ENCODE assay signal across 1 cellular context in genomic region chr4:138192113-138192512, GRCh38.
TF ChIP-seq lines count a peak whose summit lies in the region.

No MANE protein-coding gene starts in this region.

TF ChIP-seq in GM12878, 131 proteins besides CTCF, POLR2A, EP300 and RAD21 (continued from another document and continues in another):
- TF ChIP-seq CUX1 (IDR thresholded peaks at IDR 0.05; ENCODE audit: insufficient replicate concordance, low read depth, low read length), result no peak
- TF ChIP-seq PAX5 (IDR thresholded peaks at IDR 0.05; ENCODE audit: borderline replicate concordance, low read depth, low read length), result 0 out of 2 replicates have a peak, but pooled peaks have one; percentile 36
- TF ChIP-seq CBFB (IDR thresholded peaks at IDR 0.05; ENCODE audit: low read depth), result no peak
- no peak for TF ChIP-seq PRDM15 (CRISPR knock-in tag; IDR thresholded peaks at IDR 0.05)
- TF ChIP-seq BCL11A (IDR thresholded peaks at IDR 0.05; ENCODE audit: low read depth, low read length), result peak; percentile 74
- no peak for TF ChIP-seq NFYA (IDR thresholded peaks at IDR 0.05; ENCODE audit: borderline replicate concordance, low read depth, low read length)
- no peak for TF ChIP-seq TCF12 (IDR thresholded peaks at IDR 0.05; ENCODE audit: low read depth, low read length)
- no peak for TF ChIP-seq ZBTB4 (CRISPR knock-in tag; IDR thresholded peaks at IDR 0.05)
- no peak for TF ChIP-seq RCOR1 (conservative IDR thresholded peaks at IDR 0.05; ENCODE audit: low read depth, low read length)
- TF ChIP-seq CBX5 (IDR thresholded peaks at IDR 0.05; ENCODE audit: low read depth), result no peak
- TF ChIP-seq PML (IDR thresholded peaks at IDR 0.05; ENCODE audit: low read length), result no peak
- no peak for TF ChIP-seq ZNF274 (IDR thresholded peaks at IDR 0.05; ENCODE audit: insufficient read depth, insufficient read length)
- TF ChIP-seq ZBTB33 (IDR thresholded peaks at IDR 0.05), result no peak
- TF ChIP-seq IKZF1 (conservative IDR thresholded peaks at IDR 0.05), result peak; percentile 35; the same call in 1 of the 2 replicates
- peak; percentile 42 for TF ChIP-seq SMAD1 (IDR thresholded peaks at IDR 0.05; ENCODE audit: low read depth, partially characterized antibody)
- TF ChIP-seq JUND (IDR thresholded peaks at IDR 0.05; ENCODE audit: low read depth, low read length), result peak; percentile 45; the same call in 1 of the 2 replicates
- TF ChIP-seq IRF3 (IDR thresholded peaks at IDR 0.05), result no peak
- no peak for TF ChIP-seq ETV6 (conservative IDR thresholded peaks at IDR 0.05 in 1 of 2, IDR thresholded peaks at IDR 0.05 in 1 of 2; ENCODE audit: borderline replicate concordance in 1 of 2, low read depth in 1 of 2)
- no peak for TF ChIP-seq USF1 (IDR thresholded peaks at IDR 0.05; ENCODE audit: borderline replicate concordance, extremely low read length, insufficient read depth, low read depth, low read length)
- TF ChIP-seq TBL1XR1 (IDR thresholded peaks at IDR 0.05; ENCODE audit: low read depth, low read length), result no peak
- no peak for TF ChIP-seq E4F1 (IDR thresholded peaks at IDR 0.05; ENCODE audit: borderline replicate concordance, partially characterized antibody)
- TF ChIP-seq FOS (IDR thresholded peaks at IDR 0.05; ENCODE audit: borderline replicate concordance, extremely low read depth, insufficient read length), result no peak
- TF ChIP-seq NFXL1 (IDR thresholded peaks at IDR 0.05; ENCODE audit: borderline replicate concordance), result no peak
- no peak for TF ChIP-seq TAF1 (IDR thresholded peaks at IDR 0.05; ENCODE audit: borderline replicate concordance, low read depth, low read length)
- no peak for TF ChIP-seq NR2C2 (IDR thresholded peaks at IDR 0.05; ENCODE audit: borderline replicate concordance, control insufficient read depth, insufficient read length, low read depth)
- no peak for TF ChIP-seq POLR2AphosphoS5 (IDR thresholded peaks at IDR 0.05; ENCODE audit: low read length)
- TF ChIP-seq RAD51 (IDR thresholded peaks at IDR 0.05), result peak; percentile 44
- no peak for TF ChIP-seq E2F8 (IDR thresholded peaks at IDR 0.05; ENCODE audit: low read depth, partially characterized antibody)
- TF ChIP-seq RB1 (IDR thresholded peaks at IDR 0.05; ENCODE audit: borderline replicate concordance), result no peak
- no peak for TF ChIP-seq SIX5 (IDR thresholded peaks at IDR 0.05; ENCODE audit: low read depth, low read length, severe bottlenecking)
- TF ChIP-seq MAX (IDR thresholded peaks at IDR 0.05; ENCODE audit: low read depth, low read length), result no peak
- TF ChIP-seq MTA2 (IDR thresholded peaks at IDR 0.05; ENCODE audit: low read depth), result peak; percentile 85
- no peak for TF ChIP-seq TCF3 (IDR thresholded peaks at IDR 0.05; ENCODE audit: borderline replicate concordance, insufficient read depth, low read depth, low read length)
- no peak for TF ChIP-seq NRF1 (conservative IDR thresholded peaks at IDR 0.05; ENCODE audit: low read depth, low read length)
- TF ChIP-seq KLF5 (IDR thresholded peaks at IDR 0.05; ENCODE audit: partially characterized antibody), result no peak
- 0 out of 2 replicates have a peak, but pooled peaks have one; percentile 37 for TF ChIP-seq DPF2 (IDR thresholded peaks at IDR 0.05)
- TF ChIP-seq LARP7 (IDR thresholded peaks at IDR 0.05), result no peak
- no peak for TF ChIP-seq SMAD5 (IDR thresholded peaks at IDR 0.05; ENCODE audit: low read depth)
